Comparison of ENCODE assay signal across 24 cellular contexts in the genomic region with DNA sequence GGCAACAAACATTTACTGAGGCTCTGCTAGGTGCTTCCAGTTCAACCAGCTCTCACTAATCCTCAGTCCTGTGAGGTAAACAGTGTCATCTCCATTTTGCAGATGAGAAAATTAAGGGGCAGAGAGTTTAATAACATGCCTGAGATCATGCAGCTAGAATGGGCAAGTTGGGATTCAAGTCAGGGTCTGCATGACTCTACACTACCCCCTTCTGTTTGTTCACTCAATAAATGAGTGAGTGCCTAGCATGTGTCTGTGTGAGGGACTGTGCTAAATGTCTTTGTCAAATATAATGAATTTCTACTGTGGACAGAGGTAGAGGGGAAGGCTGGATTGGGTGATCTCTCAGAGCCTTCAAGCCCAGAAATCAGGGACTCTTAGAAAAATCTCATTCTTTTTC. TPM values are rescaled to one million over a fixed set of nuclear protein-coding genes. Genes with fewer than 3 reads are reported as not detected.
A peak's percentile ranks its signal among the peaks of the same experiment; 100 is the strongest.
DNase-seq lines count a peak whose midpoint lies in the region; ATAC-seq and TF ChIP-seq lines count a peak whose summit lies in the region.
"Had no signal": no experiment of that assay in that cellular context is flagged by ENCODE, and none has a peak within 500 bp of the region (broad histone marks: within the 10 kb centered on the region; RNA-seq: fewer than 3 reads in every experiment).

No MANE protein-coding gene starts in this region.

- no peak overlapping the region for H2AFZ ChIP-seq in OCI-LY3 (ENCODE audit: low read depth, low read length)

- H3K36me3 ChIP-seq in BE2C (no peaks in the 10 kb centered on the region), OCI-LY3 (replicated peaks; ENCODE audit: low read depth, low read length) (no peaks in the 10 kb centered on the region), psoas muscle (ENCODE audit: insufficient read depth in 1 of 2, low read depth in 1 of 2) (peaks cover 0 to 8% of the 10 kb centered on the region in 2 donors)

- no peak for ATAC-seq in psoas muscle
- no peak for ATAC-seq in HG02759 (IDR thresholded peaks at IDR 0.05; ENCODE audit: unreplicated experiment)
- ATAC-seq: A549; lower lobe of right lung; sciatic nerve; stimulated activated naive CD8-positive, alpha-beta T cell treated with anti-CD3 and anti-CD28 coated beads, Interleukin-15, amount 100 ng/mL, for 72 hours had no signal

- in situ Hi-C loops in GM13977 (cut with MboI; ENCODE audit: low pct_unique_long_range_greater_than_20kb, low sequenced_read_pairs, unreplicated experiment) = no loop called here

- H3K79me2 ChIP-seq in OCI-LY3 (ENCODE audit: low read length) = peaks cover 77% of the 10 kb centered on the region

- H3K4me3 ChIP-seq in BE2C (ENCODE audit: low read depth, low read length) (no peak overlapping the region), OCI-LY3 (ENCODE audit: low read length) (no peak overlapping the region), psoas muscle (peak overlapping the region; percentile 3)
- H3K4me3 ChIP-seq: A549, lower lobe of right lung, tibial nerve had no signal

- no peak for DNase-seq in BE2C
- DNase-seq in epithelial cell of prostate (ENCODE audit: low read depth, low spot score) = no peak
- no peak for DNase-seq in psoas muscle
- DNase-seq in cerebellar nuclear complex (lab: John Stamatoyannopoulos, UW) = no peak
- DNase-seq in activated gamma-delta T cell treated with Interleukin-2 at 50 U/mL for 16 hours = no peak
- no peak for DNase-seq in GM13977 (ENCODE audit: low spot score)
- DNase-seq: activated naive CD4-positive, alpha-beta T cell; amygdala; glutamatergic neuron; lower lobe of right lung; NCI-H1092; NCI-H187 treated with DMSO at 0.1 percent for 48 hours; SHP77 treated with DMSO at 0.1 percent for 48 hours; stimulated activated naive CD8-positive, alpha-beta T cell treated with anti-CD3 and anti-CD28 coated beads, Interleukin-15, amount 100 ng/mL, for 72 hours; T-helper 1 cell had no signal

- H3K4me1 ChIP-seq in BE2C (peaks cover 7% of the 10 kb centered on the region), OCI-LY3 (ENCODE audit: low read length) (peaks cover 43% of the 10 kb centered on the region), psoas muscle (peaks cover 84% of the 10 kb centered on the region)

- intact Hi-C loops in psoas muscle (cut with DNase I) = no loop called here

- peak; percentile 28 for TF ChIP-seq CTCF in BE2C (IDR thresholded peaks at IDR 0.05; ENCODE audit: low read depth, low read length)
- peak; percentile 16; the same call in 1 of the 2 replicates for TF ChIP-seq CTCF in OCI-LY3 (IDR thresholded peaks at IDR 0.05; ENCODE audit: low read depth, low read length)
- TF ChIP-seq CTCF in psoas muscle (IDR thresholded peaks at IDR 0.05) = no peak
- no peak for TF ChIP-seq CTCF in GM13977 (IDR thresholded peaks at IDR 0.05; ENCODE audit: extremely low read depth, insufficient read depth, missing control alignments)

- H3K4me2 ChIP-seq in OCI-LY3 (ENCODE audit: low read length) = peak overlapping the region; percentile 69; the same call in 1 of the 2 replicates
- H3K4me2 ChIP-seq: A549 had no signal

- no peaks in the 10 kb centered on the region; the same call in 1 of the 2 replicates for H4K20me1 ChIP-seq in OCI-LY3 (ENCODE audit: insufficient read depth, low read length)

- H3K9me3 ChIP-seq in BE2C = no peaks in the 10 kb centered on the region
- H3K9me3 ChIP-seq in OCI-LY3 (ENCODE audit: insufficient read depth, low read length) = no peaks in the 10 kb centered on the region
- no peaks in the 10 kb centered on the region for H3K9me3 ChIP-seq in psoas muscle
- H3K9me3 ChIP-seq: A549, lower lobe of right lung, tibial nerve had no signal

- H3K27ac ChIP-seq in OCI-LY3 (ENCODE audit: low read length) (peak overlapping the region; percentile 65; the same call in 1 of the 2 replicates), epithelial cell of prostate (peak overlapping the region; percentile 83), psoas muscle (peak overlapping the region; percentile 76)
- H3K27ac ChIP-seq: tibial nerve had no signal

- H3K9ac ChIP-seq in OCI-LY3 (ENCODE audit: low read length) = no peak overlapping the region

- no peaks in the 10 kb centered on the region for H3K27me3 ChIP-seq in BE2C
- no peaks in the 10 kb centered on the region for H3K27me3 ChIP-seq in OCI-LY3 (ENCODE audit: low read depth, low read length)
- H3K27me3 ChIP-seq in psoas muscle (ENCODE audit: insufficient read depth in 3 of 3, low read length in 2 of 3) = no peaks in the 10 kb centered on the region
- H3K27me3 ChIP-seq: tibial nerve had no signal

RNA-seq across cellular contexts. Expression of gene PEF1, which starts 4.5 kb away (rescaled TPM):
- 94.0 TPM for polyA plus RNA-seq in BE2C (2012; ENCODE audit: insufficient read depth, insufficient read length, low read depth)
- total RNA-seq in psoas muscle = 10 to 100 TPM; 22.1 to 43.1 (median 29.7) TPM
- 10 to 100 TPM; 29.5 to 57.4 (median 30.7) TPM for polyA plus RNA-seq in psoas muscle

RNA-seq across cellular contexts. Expression of gene HCRTR1, which starts 22.7 kb away (rescaled TPM):
- polyA plus RNA-seq in BE2C (2012; ENCODE audit: insufficient read depth, insufficient read length, low read depth) = not detected
- total RNA-seq in psoas muscle = 1 to 10 TPM in 1 of 4 donors, under 1 TPM in 2, not detected in 1; 0.18 to 1.2 (median 0.42) TPM
- polyA plus RNA-seq in psoas muscle = under 1 TPM; 0.12 to 0.51 (median 0.27) TPM
- total RNA-seq: bronchial epithelial cell, lower lobe of right lung, neural crest cell, posterior vena cava had no signal
- polyA plus RNA-seq: A549, BJ had no signal

Comparison
In these comparisons a context has a peak if more than half of its experiments do, and no peak if none do; other contexts are left out.
1. CTCF ChIP-seq: peak in BE2C (single experiment) and OCI-LY3 (single experiment); none in psoas muscle (single experiment) and GM13977 (single experiment).
2. Peak in every context shown above with its lines, with median percentiles within 50 percentile points of each other: H3K27ac ChIP-seq.